Comparison of ENCODE assay signal across 2 cellular contexts in genomic region chr5:17679597-17680187, GRCh38.
TF ChIP-seq lines count a peak whose summit lies in the region.

No MANE protein-coding gene starts in this region.

TF ChIP-seq in A549, 52 proteins besides CTCF, POLR2A, EP300 and RAD21:
- TF ChIP-seq ELK1 (IDR thresholded peaks at IDR 0.05; ENCODE audit: low read depth, low read length) (no peak), KDM1A (IDR thresholded peaks at IDR 0.05; ENCODE audit: low read depth) (no peak), RARB (CRISPR knock-in tag; IDR thresholded peaks at IDR 0.05) (no peak), KDM5A (IDR thresholded peaks at IDR 0.05) (no peak), JUNB (IDR thresholded peaks at IDR 0.05) (peak; percentile 41), E2F6 (IDR thresholded peaks at IDR 0.05; ENCODE audit: borderline replicate concordance, low read depth) (no peak), FOSL2 (IDR thresholded peaks at IDR 0.05) (0 out of 2 replicates have a peak, but pooled peaks have one; percentile 17), FOSL2 (CRISPR knock-in tag; IDR thresholded peaks at IDR 0.05) (peak; percentile 63), GATA3 (IDR thresholded peaks at IDR 0.05; ENCODE audit: borderline replicate concordance) (no peak), USF2 (IDR thresholded peaks at IDR 0.05) (no peak), PHF8 (IDR thresholded peaks at IDR 0.05; ENCODE audit: borderline replicate concordance, low read depth) (no peak), JUN (IDR thresholded peaks at IDR 0.05) (no peak), FOSB (CRISPR knock-in tag; IDR thresholded peaks at IDR 0.05) (no peak), CHD4 (IDR thresholded peaks at IDR 0.05; ENCODE audit: borderline replicate concordance) (no peak), CBX8 (IDR thresholded peaks at IDR 0.05) (no peak), ZSCAN20 (CRISPR knock-in tag; IDR thresholded peaks at IDR 0.05) (no peak), HOXB13 (CRISPR knock-in tag; IDR thresholded peaks at IDR 0.05; ENCODE audit: low read depth) (no peak), RFX5 (IDR thresholded peaks at IDR 0.05) (no peak), CEBPB (IDR thresholded peaks at IDR 0.05) (peak; percentile 65 to 85; a peak in 3 of 4 replicates), ZC3H11A (IDR thresholded peaks at IDR 0.05) (no peak), HOXB5 (CRISPR knock-in tag; IDR thresholded peaks at IDR 0.05) (no peak)
- TF ChIP-seq, protein P1, sequence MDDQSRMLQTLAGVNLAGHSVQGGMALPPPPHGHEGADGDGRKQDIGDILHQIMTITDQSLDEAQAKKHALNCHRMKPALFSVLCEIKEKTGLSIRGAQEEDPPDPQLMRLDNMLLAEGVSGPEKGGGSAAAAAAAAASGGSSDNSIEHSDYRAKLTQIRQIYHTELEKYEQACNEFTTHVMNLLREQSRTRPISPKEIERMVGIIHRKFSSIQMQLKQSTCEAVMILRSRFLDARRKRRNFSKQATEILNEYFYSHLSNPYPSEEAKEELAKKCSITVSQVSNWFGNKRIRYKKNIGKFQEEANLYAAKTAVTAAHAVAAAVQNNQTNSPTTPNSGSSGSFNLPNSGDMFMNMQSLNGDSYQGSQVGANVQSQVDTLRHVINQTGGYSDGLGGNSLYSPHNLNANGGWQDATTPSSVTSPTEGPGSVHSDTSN (IDR thresholded peaks at IDR 0.05) = no peak

TF ChIP-seq in IMR-90, 13 proteins besides CTCF, POLR2A, EP300 and RAD21:
- TF ChIP-seq SMC3 (IDR thresholded peaks at IDR 0.05; ENCODE audit: low read depth, low read length) = no peak
- TF ChIP-seq CEBPB (IDR thresholded peaks at IDR 0.05; ENCODE audit: low read depth, low read length) = peak; percentile 33; the same call in 1 of the 2 replicates
TF ChIP-seq in IMR-90: peak in this region for 1.
